19 cellular contexts compared by ENCODE assay signal in genomic region chr1:83697220-83697619, GRCh38.
DNase-seq lines count a peak whose midpoint lies in the region; ATAC-seq and TF ChIP-seq lines count a peak whose summit lies in the region.
"Had no signal": no experiment of that assay in that cellular context is flagged by ENCODE, and none has a peak within 500 bp of the region (broad histone marks: within the 10 kb centered on the region; RNA-seq: fewer than 3 reads in every experiment).

No MANE protein-coding gene starts in this region.

- DNase-seq in NCI-H82 (lab: John Stamatoyannopoulos, UW) (peak; percentile 7), NCI-H82 treated with DMSO at 0.1 percent for 48 hours (lab: John Stamatoyannopoulos, UW; ENCODE audit: unreplicated experiment) (no peak), glutamatergic neuron (no peak), NCI-H526 (lab: John Stamatoyannopoulos, UW) (no peak), occipital lobe (lab: John Stamatoyannopoulos, UW) (no peak)
- DNase-seq in stimulated activated naive CD8-positive, alpha-beta T cell treated with anti-CD3 and anti-CD28 coated beads, Interleukin-15, Interleukin-2, amounts not matched to agents 100 U/mL and 50 U/mL, for 24 hours: no peak
- no peak for DNase-seq in stimulated activated naive CD8-positive, alpha-beta T cell treated with anti-CD3 and anti-CD28 coated beads, Interleukin-15, amount 100 ng/mL, for 72 hours
- DNase-seq: BE2C; CD4-positive, alpha-beta T cell; CD8-positive, alpha-beta memory T cell; DMS 273 treated with DMSO at 0.1 percent for 48 hours; DMS79; EL; GDM1; GOT3; HFFc6 had no signal

- no peak overlapping the region for H3K4me3 Mint-ChIP-seq in stimulated activated naive CD8-positive, alpha-beta T cell treated with anti-CD3 and anti-CD28 coated beads, Interleukin-15, amount 100 ng/mL, for 72 hours
- H3K4me3 Mint-ChIP-seq in glutamatergic neuron (ENCODE audit: unreplicated experiment): peak overlapping the region; percentile 26
- H3K4me3 Mint-ChIP-seq: CD14-positive monocyte; CD8-positive, alpha-beta memory T cell; HFFc6 had no signal

- TF ChIP-seq CTCF in glutamatergic neuron (IDR thresholded peaks at IDR 0.05; ENCODE audit: partially characterized antibody, unreplicated experiment): no peak

- no peak overlapping the region for H3K27ac Mint-ChIP-seq in stimulated activated naive CD8-positive, alpha-beta T cell treated with anti-CD3 and anti-CD28 coated beads, Interleukin-15, amount 100 ng/mL, for 72 hours
- H3K27ac Mint-ChIP-seq in glutamatergic neuron (ENCODE audit: unreplicated experiment): no peak overlapping the region
- H3K27ac Mint-ChIP-seq: CD14-positive monocyte; CD4-positive, alpha-beta T cell; CD8-positive, alpha-beta memory T cell; HFFc6 had no signal

- H3K27me3 Mint-ChIP-seq in stimulated activated naive CD8-positive, alpha-beta T cell treated with anti-CD3 and anti-CD28 coated beads, Interleukin-15, amount 100 ng/mL, for 72 hours: no peaks in the 10 kb centered on the region
- H3K27me3 Mint-ChIP-seq in glutamatergic neuron (ENCODE audit: unreplicated experiment): peaks cover 4% of the 10 kb centered on the region
- H3K27me3 Mint-ChIP-seq: CD4-positive, alpha-beta T cell had no signal

- peak; percentile 29 for ATAC-seq in stimulated activated naive CD8-positive, alpha-beta T cell treated with anti-CD3 and anti-CD28 coated beads, Interleukin-15, Interleukin-2, amounts not matched to agents 100 U/mL and 50 U/mL, for 24 hours
- ATAC-seq in stimulated activated naive CD8-positive, alpha-beta T cell treated with anti-CD3 and anti-CD28 coated beads, Interleukin-15, amount 100 ng/mL, for 72 hours: no peak
- ATAC-seq in GM21447 (IDR thresholded peaks at IDR 0.05; ENCODE audit: unreplicated experiment): no peak
- ATAC-seq: GM12878 had no signal

- H3K4me1 Mint-ChIP-seq in stimulated activated naive CD8-positive, alpha-beta T cell treated with anti-CD3 and anti-CD28 coated beads, Interleukin-15, amount 100 ng/mL, for 72 hours: peaks cover 54% of the 10 kb centered on the region
- H3K4me1 Mint-ChIP-seq in glutamatergic neuron (ENCODE audit: low read depth, unreplicated experiment): peaks cover 58% of the 10 kb centered on the region

- H3K9me3 Mint-ChIP-seq in stimulated activated naive CD8-positive, alpha-beta T cell treated with anti-CD3 and anti-CD28 coated beads, Interleukin-15, amount 100 ng/mL, for 72 hours: peaks cover 0 to 10% of the 10 kb centered on the region in 2 donors
- H3K9me3 Mint-ChIP-seq in glutamatergic neuron (ENCODE audit: unreplicated experiment): peaks cover 4% of the 10 kb centered on the region

- peaks cover 4% of the 10 kb centered on the region for H3K36me3 Mint-ChIP-seq in glutamatergic neuron (ENCODE audit: unreplicated experiment)
- H3K36me3 Mint-ChIP-seq: CD14-positive monocyte; CD8-positive, alpha-beta memory T cell had no signal
